4 cellular contexts compared by ENCODE assay signal in the genomic region with DNA sequence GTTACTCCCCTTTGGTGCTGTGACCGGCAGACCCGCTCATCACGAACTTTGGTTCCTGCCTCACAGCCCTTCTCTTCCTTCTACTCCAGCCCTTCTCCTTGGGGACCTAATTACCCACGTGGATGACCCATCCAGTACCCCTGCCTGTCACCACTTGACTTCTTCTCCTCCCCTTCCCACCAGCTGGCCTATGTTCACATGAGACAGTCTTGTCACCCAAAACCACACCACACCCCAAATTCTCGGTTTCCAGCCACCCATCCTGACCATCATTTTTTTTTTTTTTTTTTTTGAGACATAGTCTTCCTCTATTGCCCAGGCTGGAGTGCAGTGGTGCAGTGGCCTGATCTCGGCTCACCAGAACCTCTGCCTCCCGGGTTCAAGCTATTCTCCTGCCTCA. TPM values are rescaled to one million over a fixed set of nuclear protein-coding genes. Genes with fewer than 3 reads are reported as not detected.
"Had no signal": no experiment of that assay in that cellular context is flagged by ENCODE, and none has a peak within 500 bp of the region (broad histone marks: within the 10 kb centered on the region; RNA-seq: fewer than 3 reads in every experiment).

No MANE protein-coding gene starts in this region.

RNA-seq across cellular contexts. Expression of a gene that starts 56.5 kb away (rescaled TPM):
- total RNA-seq: body of pancreas, fibroblast of villous mesenchyme, left lobe of liver, sigmoid colon had no signal
